1 cellular context compared by ENCODE assay signal in the genomic region with DNA sequence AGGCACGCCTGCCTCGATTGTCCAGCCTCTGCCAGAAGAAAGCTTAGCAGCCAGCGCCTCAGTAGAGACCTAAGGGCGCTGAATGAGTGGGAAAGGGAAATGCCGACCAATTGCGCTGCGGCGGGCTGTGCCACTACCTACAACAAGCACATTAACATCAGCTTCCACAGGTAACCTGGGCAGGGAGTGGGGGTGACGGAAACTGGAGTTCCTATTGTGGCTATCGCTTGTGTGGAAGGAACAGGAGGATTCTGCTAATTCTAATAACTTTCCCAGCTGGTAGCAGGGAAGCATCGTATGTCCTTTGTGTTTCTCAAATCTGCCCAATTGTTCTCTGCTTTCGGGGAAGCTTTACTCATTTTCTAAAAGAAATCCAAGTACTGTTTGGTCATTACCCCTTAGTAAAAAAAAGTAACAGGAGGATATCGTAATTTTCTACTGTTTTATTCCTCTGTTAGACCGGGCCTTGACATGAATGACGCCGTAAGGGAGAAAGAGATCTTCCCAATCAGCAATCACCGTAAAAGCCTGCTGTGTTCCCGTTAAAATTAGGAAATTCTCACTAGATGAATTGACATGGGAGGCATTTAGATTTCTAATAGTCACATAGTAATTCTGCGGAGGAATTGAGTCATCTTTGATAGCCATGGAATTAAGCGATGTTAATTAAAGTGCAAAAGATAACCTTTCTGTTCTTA.
TF ChIP-seq lines count a peak whose summit lies in the region.

No MANE protein-coding gene starts in this region.

TF ChIP-seq in A549, 52 proteins besides CTCF, POLR2A, EP300 and RAD21 (continued from another document):
- TF ChIP-seq REST (IDR thresholded peaks at IDR 0.05) (no peak), HOXB13 (CRISPR knock-in tag; IDR thresholded peaks at IDR 0.05; ENCODE audit: low read depth) (no peak), MAZ (IDR thresholded peaks at IDR 0.05; ENCODE audit: borderline replicate concordance, low read depth, low read length) (no peak), NFE2L2 (conservative IDR thresholded peaks at IDR 0.05; ENCODE audit: low read length) (no peak), ZC3H11A (IDR thresholded peaks at IDR 0.05) (no peak), JUNB (IDR thresholded peaks at IDR 0.05) (no peak)
